ENCODE assay signal across 17 cellular contexts in genomic region chr1:201751872-201752271, GRCh38.
A peak's percentile ranks its signal among the peaks of the same experiment; 100 is the strongest.
DNase-seq lines count a peak whose midpoint lies in the region; ATAC-seq and TF ChIP-seq lines count a peak whose summit lies in the region.
"Had no signal": no experiment of that assay in that cellular context is flagged by ENCODE, and none has a peak within 500 bp of the region (broad histone marks: within the 10 kb centered on the region; RNA-seq: fewer than 3 reads in every experiment).

No MANE protein-coding gene starts in this region.

- H3K36me3 ChIP-seq in left ventricle myocardium inferior = no peaks in the 10 kb centered on the region
- no peaks in the 10 kb centered on the region for H3K36me3 ChIP-seq in right atrium auricular region
- no peaks in the 10 kb centered on the region for H3K36me3 ChIP-seq in aorta (ENCODE audit: control insufficient read depth in 1 of 2, insufficient read depth in 2 of 2, low read length in 1 of 2)
- H3K36me3 ChIP-seq in esophagus muscularis mucosa = no peaks in the 10 kb centered on the region
- H3K36me3 ChIP-seq: colonic mucosa, vagina had no signal

- TF ChIP-seq EP300 in esophagus muscularis mucosa (IDR thresholded peaks at IDR 0.05) = no peak

- no peak overlapping the region for H3K4me3 ChIP-seq in left ventricle myocardium inferior
- H3K4me3 ChIP-seq in right atrium auricular region = no peak overlapping the region
- no peak overlapping the region for H3K4me3 ChIP-seq in aorta (ENCODE audit: low read length in 2 of 2)
- no peak overlapping the region for H3K4me3 ChIP-seq in esophagus muscularis mucosa
- H3K4me3 ChIP-seq: colonic mucosa, vagina had no signal

- peaks cover 100% of the 10 kb centered on the region for H3K4me1 ChIP-seq in left ventricle myocardium inferior
- peaks cover 0 to 56% of the 10 kb centered on the region in 2 donors for H3K4me1 ChIP-seq in right atrium auricular region
- peaks cover 14 to 32% of the 10 kb centered on the region in 2 donors for H3K4me1 ChIP-seq in aorta (ENCODE audit: control insufficient read depth in 1 of 2, insufficient read depth in 2 of 2, low read length in 2 of 2)
- peaks cover 32 to 80% (median 63%) of the 10 kb centered on the region in 4 donors for H3K4me1 ChIP-seq in esophagus muscularis mucosa
- H3K4me1 ChIP-seq: colonic mucosa had no signal

- BruUV-seq in Calu3 (replicated peaks; lab: Mats Ljungman, UMichigan) = no TSS peak

- peaks cover 4% of the 10 kb centered on the region for H3K36me3 Mint-ChIP-seq in chondrocyte (ENCODE audit: low read depth)
- H3K36me3 Mint-ChIP-seq in Calu3 (ENCODE audit: insufficient read depth, unreplicated experiment) = no peaks in the 10 kb centered on the region

- no peak for TF ChIP-seq POLR2A in esophagus muscularis mucosa (IDR thresholded peaks at IDR 0.05; ENCODE audit: low read depth)

- H3K27me3 ChIP-seq in left ventricle myocardium inferior (ENCODE audit: low read depth) (no peaks in the 10 kb centered on the region), right atrium auricular region (no peaks in the 10 kb centered on the region), aorta (ENCODE audit: control insufficient read depth in 1 of 2, insufficient read depth in 2 of 2, low read length in 1 of 2) (no peaks in the 10 kb centered on the region), esophagus muscularis mucosa (no peaks in the 10 kb centered on the region)
- H3K27me3 ChIP-seq: colonic mucosa, vagina had no signal

- ATAC-seq in aorta (ENCODE audit: low FRiP score) (no peak), HG02759 (IDR thresholded peaks at IDR 0.05; ENCODE audit: unreplicated experiment) (no peak)

- DNase-seq in left ventricle myocardium inferior (no peak), right atrium auricular region (ENCODE audit: low spot score) (no peak), chondrocyte (ENCODE audit: low spot score) (no peak), left kidney (ENCODE audit: low read depth, low spot score) (peak; percentile 33), aorta (no peak), Calu3 (no peak), esophagus muscularis mucosa (ENCODE audit: extremely low spot score) (no peak)
- DNase-seq: activated naive CD4-positive, alpha-beta T cell treated with anti-CD3 and anti-CD28 coated beads, Interleukin-2, amount 50 U/mL, for 16 hours; colonic mucosa; glutamatergic neuron; NCI-H226; nucleus accumbens; stimulated activated CD8-positive, alpha-beta memory T cell treated with anti-CD3 and anti-CD28 coated beads, Interleukin-4, amount 100 ng/mL, for 48 hours; T1000 had no signal

- H3K4me3 Mint-ChIP-seq in chondrocyte (ENCODE audit: unreplicated experiment) = no peak overlapping the region
- H3K4me3 Mint-ChIP-seq in Calu3 (ENCODE audit: low read depth, unreplicated experiment) = no peak overlapping the region

- intact Hi-C loops in left ventricle myocardium inferior (cut with micrococcal nuclease) = no loop called here
- intact Hi-C loops in aorta (cut with DNase I) = loop anchor here (2.0 to 5.0 kb wide), 2 partner anchors 40 to 41 kb away; no protein-coding TSS in a partner anchor
- intact Hi-C loops in Calu3 (cut with micrococcal nuclease; ENCODE audit: unreplicated experiment) = no loop called here
- intact Hi-C loops in esophagus muscularis mucosa (cut with DNase I) = no loop called here

- H3K4me1 Mint-ChIP-seq in chondrocyte (ENCODE audit: low read depth) = peaks cover 100% of the 10 kb centered on the region
- peaks cover 17% of the 10 kb centered on the region for H3K4me1 Mint-ChIP-seq in Calu3 (ENCODE audit: low read depth, unreplicated experiment)

- peak overlapping the region; percentile 70 for H3K27ac ChIP-seq in left ventricle myocardium inferior (replicated peaks)
- H3K27ac ChIP-seq in right atrium auricular region = no peak overlapping the region
- peak overlapping the region; percentile 69 to 99 for H3K27ac ChIP-seq in aorta (ENCODE audit: low read depth in 1 of 2, low read length in 2 of 2)
- H3K27ac ChIP-seq in esophagus muscularis mucosa (replicated peaks in 1 of 4) = no peak overlapping the region
- H3K27ac ChIP-seq: colonic mucosa, HL-60, vagina had no signal

- WGBS in aorta, 2 donors = 60% methylated on average over 4 of the region's 4 CpGs
- WGBS in esophagus muscularis mucosa = 81% methylated on average over 4 of the region's 4 CpGs

- H3K9me3 ChIP-seq in left ventricle myocardium inferior (replicated peaks) (no peaks in the 10 kb centered on the region), right atrium auricular region (no peaks in the 10 kb centered on the region), aorta (ENCODE audit: control insufficient read depth, low read length) (no peaks in the 10 kb centered on the region), esophagus muscularis mucosa (no peaks in the 10 kb centered on the region)
- H3K9me3 ChIP-seq: colonic mucosa, vagina had no signal

- H3K27me3 Mint-ChIP-seq in chondrocyte (ENCODE audit: low read depth) (no peaks in the 10 kb centered on the region), Calu3 (ENCODE audit: unreplicated experiment) (no peaks in the 10 kb centered on the region)

- CTCF ChIA-PET in Calu3 (lab: Charles Lee) = interaction anchor here (0.6 kb wide), 1 partner anchor 1078 kb away, joined by 4 read pairs; no protein-coding TSS in a partner anchor

- TF ChIP-seq CTCF in left ventricle myocardium inferior (IDR thresholded peaks at IDR 0.05; ENCODE audit: borderline replicate concordance) = no peak
- no peak for TF ChIP-seq CTCF in right atrium auricular region (IDR thresholded peaks at IDR 0.05)
- TF ChIP-seq CTCF in chondrocyte (IDR thresholded peaks at IDR 0.05) = no peak
- no peak for TF ChIP-seq CTCF in Calu3 (IDR thresholded peaks at IDR 0.05; ENCODE audit: unreplicated experiment)
- TF ChIP-seq CTCF in esophagus muscularis mucosa (IDR thresholded peaks at IDR 0.05) = no peak

- peak overlapping the region; percentile 80 for H3K27ac Mint-ChIP-seq in chondrocyte (ENCODE audit: unreplicated experiment)
- no peak overlapping the region for H3K27ac Mint-ChIP-seq in Calu3 (ENCODE audit: unreplicated experiment)

- H3K9me3 Mint-ChIP-seq in chondrocyte (ENCODE audit: low read depth) (no peaks in the 10 kb centered on the region), Calu3 (ENCODE audit: low read depth, unreplicated experiment) (no peaks in the 10 kb centered on the region)

Comparison
In these comparisons a context has a peak if more than half of its experiments do, and no peak if none do; other contexts are left out.
1. H3K27ac ChIP-seq: peak in left ventricle myocardium inferior (single experiment) and aorta (2 of 2); none in right atrium auricular region (0 of 2) and esophagus muscularis mucosa (0 of 4).
2. intact Hi-C loops: an anchor here in aorta (2.0 to 5.0 kb wide); none called in left ventricle myocardium inferior, Calu3 and esophagus muscularis mucosa.